In the genomic region with DNA sequence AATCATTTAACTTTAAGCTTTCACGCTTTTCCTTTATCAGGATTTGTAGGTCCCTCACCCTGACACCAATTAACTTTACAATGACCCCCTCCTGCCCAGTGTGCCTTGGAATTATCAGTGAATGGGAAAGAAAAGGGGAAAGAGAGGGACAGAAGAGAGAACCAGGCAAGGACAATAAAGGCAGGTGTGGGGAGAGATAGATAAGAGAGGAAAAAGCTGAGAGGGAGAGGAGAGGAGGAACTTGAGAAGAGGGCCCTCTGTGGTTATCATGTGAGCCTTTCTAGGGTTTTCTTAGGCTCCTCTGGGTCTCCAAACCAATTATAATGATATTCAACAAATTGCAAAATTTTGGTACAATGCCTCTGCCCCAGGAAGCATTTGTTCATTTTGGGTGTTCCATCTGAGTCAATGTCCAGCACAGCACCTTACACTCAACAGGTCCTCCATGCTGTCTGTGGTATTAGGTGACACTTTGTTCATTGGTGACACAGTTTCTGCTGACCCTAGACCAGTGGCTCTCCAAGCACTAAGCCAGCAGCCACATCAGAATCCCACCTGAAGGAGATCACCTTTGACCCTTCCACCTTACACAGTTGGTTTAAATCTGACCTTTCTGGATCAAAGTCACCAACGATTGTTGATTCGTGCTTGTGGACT, we compare ENCODE assay signal across 23 cellular contexts. TPM values are rescaled to one million over a fixed set of nuclear protein-coding genes. Genes with fewer than 3 reads are reported as not detected.
"Had no signal": no experiment of that assay in that cellular context is flagged by ENCODE, and none has a peak within 500 bp of the region (broad histone marks: within the 10 kb centered on the region; RNA-seq: fewer than 3 reads in every experiment).

No MANE protein-coding gene starts in this region.

- H3K27ac Mint-ChIP-seq: activated naive CD4-positive, alpha-beta T cell treated with anti-CD3 and anti-CD28 coated beads, Interleukin-2, amount 50 U/mL, for 24 hours; dendritic cell treated with granulocyte-macrophage colony-stimulating factor and Interleukin-4, amounts not matched to agents 40 ng/mL and 50 ng/mL, for 4 days; immature natural killer cell; naive thymus-derived CD4-positive, alpha-beta T cell; type B pancreatic cell had no signal

- H3K4me1 Mint-ChIP-seq: activated naive CD4-positive, alpha-beta T cell treated with anti-CD3 and anti-CD28 coated beads, Interleukin-2, amount 50 U/mL, for 24 hours; immature natural killer cell had no signal

- H3K36me3 ChIP-seq: brain microvascular endothelial cell, lower lobe of right lung, prostate gland, right atrium auricular region had no signal

- H3K36me3 Mint-ChIP-seq: activated naive CD4-positive, alpha-beta T cell treated with anti-CD3 and anti-CD28 coated beads, Interleukin-2, amount 50 U/mL, for 24 hours; immature natural killer cell; type B pancreatic cell had no signal

- H3K27ac ChIP-seq: brain microvascular endothelial cell, foreskin keratinocyte, lower lobe of right lung had no signal

- H3K27me3 Mint-ChIP-seq: activated naive CD4-positive, alpha-beta T cell treated with anti-CD3 and anti-CD28 coated beads, Interleukin-2, amount 50 U/mL, for 24 hours; dendritic cell treated with granulocyte-macrophage colony-stimulating factor and Interleukin-4, amounts not matched to agents 40 ng/mL and 50 ng/mL, for 4 days; type B pancreatic cell had no signal

- H3K9me3 ChIP-seq: lower lobe of right lung, prostate gland, right atrium auricular region had no signal

- H3K4me3 Mint-ChIP-seq: activated naive CD4-positive, alpha-beta T cell treated with anti-CD3 and anti-CD28 coated beads, Interleukin-2, amount 50 U/mL, for 24 hours; dendritic cell treated with granulocyte-macrophage colony-stimulating factor and Interleukin-4, amounts not matched to agents 40 ng/mL and 50 ng/mL, for 4 days; immature natural killer cell; naive thymus-derived CD4-positive, alpha-beta T cell; type B pancreatic cell had no signal

- H3K9me3 Mint-ChIP-seq: activated naive CD4-positive, alpha-beta T cell treated with anti-CD3 and anti-CD28 coated beads, Interleukin-2, amount 50 U/mL, for 24 hours; dendritic cell treated with granulocyte-macrophage colony-stimulating factor and Interleukin-4, amounts not matched to agents 40 ng/mL and 50 ng/mL, for 4 days; immature natural killer cell; type B pancreatic cell had no signal

- DNase-seq: activated gamma-delta T cell treated with Interleukin-2 at 50 U/mL for 16 hours; activated T-cell treated with anti-CD3 and anti-CD28 coated beads, Interleukin-2, amount 50 U/mL, for 1 hour; aorta; brain microvascular endothelial cell; caudate nucleus; effector CD4-positive, alpha-beta T cell; erythroblast; foreskin keratinocyte; immature natural killer cell; lower lobe of right lung; naive thymus-derived CD4-positive, alpha-beta T cell; stimulated activated CD4-positive, alpha-beta T cell treated with anti-CD3 and anti-CD28 coated beads, Interleukin-12 subunit alpha, Interleukin-12 subunit beta, amount 100 ng/mL, for 4 hours; stimulated activated CD4-positive, alpha-beta T cell treated with anti-CD3 and anti-CD28 coated beads, Interleukin-4, amount 100 ng/mL, for 4 hours; stimulated activated naive CD8-positive, alpha-beta T cell treated with anti-CD3 and anti-CD28 coated beads, Interleukin-15, Interleukin-2, amounts not matched to agents 100 U/mL and 50 U/mL, for 24 hours; T-helper 9 cell had no signal

- H3K4me1 ChIP-seq: lower lobe of right lung, prostate gland had no signal

- ATAC-seq: foreskin keratinocyte; left lobe of liver; lower lobe of right lung; naive thymus-derived CD4-positive, alpha-beta T cell; stimulated activated naive CD8-positive, alpha-beta T cell treated with anti-CD3 and anti-CD28 coated beads, Interleukin-15, Interleukin-2, amounts not matched to agents 100 U/mL and 50 U/mL, for 24 hours had no signal

- H3K27me3 ChIP-seq: brain microvascular endothelial cell, foreskin keratinocyte, right atrium auricular region had no signal

- H3K4me3 ChIP-seq: lower lobe of right lung, prostate gland, right atrium auricular region had no signal

RNA-seq across cellular contexts. Expression of a gene that starts 14.2 kb away (rescaled TPM):
- total RNA-seq: left lobe of liver; mesenteric fat pad; naive thymus-derived CD4-positive, alpha-beta T cell; right atrium auricular region; T-helper 1 cell treated with Interleukin-12 subunit alpha and Interleukin-12 subunit beta and Interleukin-4 antibody, amounts not matched to agents 30 ng/mL and 1 ng/mL, for 36 hours had no signal
- polyA plus RNA-seq: aorta; immature natural killer cell; naive thymus-derived CD4-positive, alpha-beta T cell had no signal
